1 cellular context compared by ENCODE assay signal in the genomic region with DNA sequence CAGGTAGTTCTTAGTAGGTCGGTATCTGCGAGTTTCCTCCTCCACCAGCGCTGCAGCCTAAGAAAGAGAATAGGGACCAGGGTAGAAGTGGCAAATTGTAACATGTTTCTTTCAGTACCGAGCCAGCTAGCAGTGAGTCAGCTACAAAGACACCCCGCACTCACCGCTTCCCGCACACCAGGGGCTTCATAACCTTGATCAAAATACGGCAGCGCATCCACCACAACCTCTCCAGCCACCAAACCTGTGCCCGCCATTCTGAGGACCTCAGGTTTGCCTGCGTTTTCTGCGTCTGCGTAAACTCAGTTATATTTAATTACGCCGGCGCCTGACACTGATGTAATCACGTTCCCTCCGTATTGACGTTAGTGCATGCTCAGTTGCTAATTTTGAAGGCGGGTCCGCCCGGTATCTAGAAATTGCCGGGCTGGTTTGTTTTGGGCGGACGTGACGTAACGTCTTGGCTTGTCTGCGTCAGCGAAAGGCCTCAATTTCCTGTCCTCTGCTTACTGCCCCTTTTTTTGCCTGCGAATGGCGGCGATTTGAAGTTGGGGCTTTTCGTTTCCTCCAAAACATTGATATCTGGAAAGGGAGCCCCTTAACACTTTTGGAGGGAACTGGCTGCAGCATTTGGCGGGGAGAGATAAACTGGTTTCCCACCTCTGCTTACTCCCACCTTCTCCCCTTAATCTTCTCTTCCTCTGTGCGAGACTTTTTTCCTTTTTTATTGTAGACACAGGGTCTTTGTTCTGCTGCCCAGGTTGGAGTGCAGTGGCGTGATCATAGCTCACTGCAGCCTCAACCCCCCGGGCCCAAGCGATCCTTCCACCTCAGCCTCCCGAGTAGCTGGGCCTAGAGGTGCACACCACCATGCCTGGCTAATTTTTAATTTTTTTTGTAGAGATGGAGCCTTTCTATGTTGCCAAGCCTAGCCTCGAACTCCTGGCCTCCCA.
A peak's percentile ranks its signal among the peaks of the same experiment; 100 is the strongest.
TF ChIP-seq lines count a peak whose summit lies in the region.

A gene (minus strand): TSS at position 281 of the 953 bp plus-strand sequence. CDS start 24 bp downstream, at position 257.

TF ChIP-seq in HepG2, 621 proteins besides CTCF, POLR2A, EP300 and RAD21 (continued from another document and continues in another):
- TF ChIP-seq SALL1 (CRISPR knock-in tag; IDR thresholded peaks at IDR 0.05) (peak; percentile 54; the same call in 1 of the 2 replicates), ZNF878 (CRISPR knock-in tag; IDR thresholded peaks at IDR 0.05) (no peak), SPEN (CRISPR knock-in tag; IDR thresholded peaks at IDR 0.05; ENCODE audit: low read depth) (no peak; the same call in none of the 2 replicates), ZNF589 (CRISPR knock-in tag; conservative IDR thresholded peaks at IDR 0.05) (no peak), U2AF1 (optimal IDR thresholded peaks at IDR 0.05; ENCODE audit: low read depth, low read length) (no peak), ZBTB42 (CRISPR knock-in tag; IDR thresholded peaks at IDR 0.05) (no peak), ZNF17 (CRISPR knock-in tag; IDR thresholded peaks at IDR 0.05) (no peak), ZNF232 (CRISPR knock-in tag; IDR thresholded peaks at IDR 0.05; ENCODE audit: borderline replicate concordance) (no peak), JUN (CRISPR knock-in tag; IDR thresholded peaks at IDR 0.05) (no peak), ZSCAN21 (CRISPR knock-in tag; IDR thresholded peaks at IDR 0.05; ENCODE audit: borderline replicate concordance) (no peak), ATM (IDR thresholded peaks at IDR 0.05; ENCODE audit: borderline replicate concordance) (no peak), AGO2 (optimal IDR thresholded peaks at IDR 0.05; ENCODE audit: low read depth, low read length) (no peak), CREB1 (IDR thresholded peaks at IDR 0.05) (peak; percentile 99), CREB1 (CRISPR knock-in tag; IDR thresholded peaks at IDR 0.05) (peak; percentile 98), ZNF747 (CRISPR knock-in tag; IDR thresholded peaks at IDR 0.05; ENCODE audit: borderline replicate concordance) (no peak), ZNF782 (CRISPR knock-in tag; IDR thresholded peaks at IDR 0.05; ENCODE audit: borderline replicate concordance) (no peak), SYNCRIP (IDR thresholded peaks at IDR 0.05; ENCODE audit: insufficient read depth, low read depth, low read length) (no peak), NR2F1 (CRISPR knock-in tag; IDR thresholded peaks at IDR 0.05) (no peak), HOXA5 (CRISPR knock-in tag; IDR thresholded peaks at IDR 0.05) (0 out of 2 replicates have a peak, but pooled peaks have one; percentile 33), NFE2 (CRISPR knock-in tag; IDR thresholded peaks at IDR 0.05) (no peak), ZNF776 (CRISPR knock-in tag; IDR thresholded peaks at IDR 0.05) (no peak), SOX5 (CRISPR knock-in tag; IDR thresholded peaks at IDR 0.05; ENCODE audit: borderline replicate concordance) (peak; percentile 28; the same call in 1 of the 2 replicates), TGIF2 (CRISPR knock-in tag; IDR thresholded peaks at IDR 0.05) (no peak), ZMAT3 (CRISPR knock-in tag; conservative IDR thresholded peaks at IDR 0.05) (no peak; the same call in 1 of the 2 replicates), FOSL1 (CRISPR knock-in tag; IDR thresholded peaks at IDR 0.05; ENCODE audit: borderline replicate concordance) (no peak), NCOR1 (IDR thresholded peaks at IDR 0.05; ENCODE audit: borderline replicate concordance, low read length) (peak; percentile 54; the same call in 1 of the 2 replicates), HNRNPLL (IDR thresholded peaks at IDR 0.05; ENCODE audit: low read depth, low read length, poor library complexity, severe bottlenecking) (peak; percentile 93), SOX6 (IDR thresholded peaks at IDR 0.05) (no peak), SOX6 (CRISPR knock-in tag; IDR thresholded peaks at IDR 0.05) (peak; percentile 34; the same call in 1 of the 2 replicates), POLR2G (IDR thresholded peaks at IDR 0.05; ENCODE audit: low read depth, low read length) (peak; percentile 93), ZNF720 (CRISPR knock-in tag; IDR thresholded peaks at IDR 0.05) (no peak), ZNF446 (CRISPR knock-in tag; IDR thresholded peaks at IDR 0.05) (no peak), POLR2AphosphoS5 (IDR thresholded peaks at IDR 0.05; ENCODE audit: low read depth, low read length) (peak; percentile 96), KLF9 (CRISPR knock-in tag; IDR thresholded peaks at IDR 0.05; ENCODE audit: low read depth) (no peak), ZNF333 (CRISPR knock-in tag; IDR thresholded peaks at IDR 0.05; ENCODE audit: borderline replicate concordance) (no peak), ETV6 (CRISPR knock-in tag; conservative IDR thresholded peaks at IDR 0.05) (no peak)
- TF ChIP-seq, protein P1, sequence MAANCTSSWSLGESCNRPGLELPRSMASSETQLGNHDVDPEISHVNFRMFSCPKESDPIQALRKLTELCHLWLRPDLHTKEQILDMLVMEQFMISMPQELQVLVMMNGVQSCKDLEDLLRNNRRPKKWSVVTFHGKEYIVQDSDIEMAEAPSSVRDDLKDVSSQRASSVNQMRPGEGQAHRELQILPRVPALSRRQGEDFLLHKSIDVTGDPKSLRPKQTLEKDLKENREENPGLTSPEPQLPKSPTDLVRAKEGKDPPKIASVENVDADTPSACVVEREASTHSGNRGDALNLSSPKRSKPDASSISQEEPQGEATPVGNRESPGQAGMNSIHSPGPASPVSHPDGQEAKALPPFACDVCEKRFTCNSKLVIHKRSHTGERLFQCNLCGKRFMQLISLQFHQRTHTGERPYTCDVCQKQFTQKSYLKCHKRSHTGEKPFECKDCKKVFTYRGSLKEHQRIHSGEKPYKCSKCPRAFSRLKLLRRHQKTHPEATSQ (CRISPR knock-in tag; IDR thresholded peaks at IDR 0.05; ENCODE audit: borderline replicate concordance) = no peak
- TF ChIP-seq, protein P2, sequence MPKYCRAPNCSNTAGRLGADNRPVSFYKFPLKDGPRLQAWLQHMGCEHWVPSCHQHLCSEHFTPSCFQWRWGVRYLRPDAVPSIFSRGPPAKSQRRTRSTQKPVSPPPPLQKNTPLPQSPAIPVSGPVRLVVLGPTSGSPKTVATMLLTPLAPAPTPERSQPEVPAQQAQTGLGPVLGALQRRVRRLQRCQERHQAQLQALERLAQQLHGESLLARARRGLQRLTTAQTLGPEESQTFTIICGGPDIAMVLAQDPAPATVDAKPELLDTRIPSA (CRISPR knock-in tag; IDR thresholded peaks at IDR 0.05; ENCODE audit: borderline replicate concordance) = no peak
- TF ChIP-seq, protein P3, sequence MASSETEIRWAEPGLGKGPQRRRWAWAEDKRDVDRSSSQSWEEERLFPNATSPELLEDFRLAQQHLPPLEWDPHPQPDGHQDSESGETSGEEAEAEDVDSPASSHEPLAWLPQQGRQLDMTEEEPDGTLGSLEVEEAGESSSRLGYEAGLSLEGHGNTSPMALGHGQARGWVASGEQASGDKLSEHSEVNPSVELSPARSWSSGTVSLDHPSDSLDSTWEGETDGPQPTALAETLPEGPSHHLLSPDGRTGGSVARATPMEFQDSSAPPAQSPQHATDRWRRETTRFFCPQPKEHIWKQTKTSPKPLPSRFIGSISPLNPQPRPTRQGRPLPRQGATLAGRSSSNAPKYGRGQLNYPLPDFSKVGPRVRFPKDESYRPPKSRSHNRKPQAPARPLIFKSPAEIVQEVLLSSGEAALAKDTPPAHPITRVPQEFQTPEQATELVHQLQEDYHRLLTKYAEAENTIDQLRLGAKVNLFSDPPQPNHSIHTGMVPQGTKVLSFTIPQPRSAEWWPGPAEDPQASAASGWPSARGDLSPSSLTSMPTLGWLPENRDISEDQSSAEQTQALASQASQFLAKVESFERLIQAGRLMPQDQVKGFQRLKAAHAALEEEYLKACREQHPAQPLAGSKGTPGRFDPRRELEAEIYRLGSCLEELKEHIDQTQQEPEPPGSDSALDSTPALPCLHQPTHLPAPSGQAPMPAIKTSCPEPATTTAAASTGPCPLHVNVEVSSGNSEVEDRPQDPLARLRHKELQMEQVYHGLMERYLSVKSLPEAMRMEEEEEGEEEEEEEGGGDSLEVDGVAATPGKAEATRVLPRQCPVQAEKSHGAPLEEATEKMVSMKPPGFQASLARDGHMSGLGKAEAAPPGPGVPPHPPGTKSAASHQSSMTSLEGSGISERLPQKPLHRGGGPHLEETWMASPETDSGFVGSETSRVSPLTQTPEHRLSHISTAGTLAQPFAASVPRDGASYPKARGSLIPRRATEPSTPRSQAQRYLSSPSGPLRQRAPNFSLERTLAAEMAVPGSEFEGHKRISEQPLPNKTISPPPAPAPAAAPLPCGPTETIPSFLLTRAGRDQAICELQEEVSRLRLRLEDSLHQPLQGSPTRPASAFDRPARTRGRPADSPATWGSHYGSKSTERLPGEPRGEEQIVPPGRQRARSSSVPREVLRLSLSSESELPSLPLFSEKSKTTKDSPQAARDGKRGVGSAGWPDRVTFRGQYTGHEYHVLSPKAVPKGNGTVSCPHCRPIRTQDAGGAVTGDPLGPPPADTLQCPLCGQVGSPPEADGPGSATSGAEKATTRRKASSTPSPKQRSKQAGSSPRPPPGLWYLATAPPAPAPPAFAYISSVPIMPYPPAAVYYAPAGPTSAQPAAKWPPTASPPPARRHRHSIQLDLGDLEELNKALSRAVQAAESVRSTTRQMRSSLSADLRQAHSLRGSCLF (CRISPR knock-in tag; IDR thresholded peaks at IDR 0.05; ENCODE audit: borderline replicate concordance) = no peak
- TF ChIP-seq, protein P4, sequence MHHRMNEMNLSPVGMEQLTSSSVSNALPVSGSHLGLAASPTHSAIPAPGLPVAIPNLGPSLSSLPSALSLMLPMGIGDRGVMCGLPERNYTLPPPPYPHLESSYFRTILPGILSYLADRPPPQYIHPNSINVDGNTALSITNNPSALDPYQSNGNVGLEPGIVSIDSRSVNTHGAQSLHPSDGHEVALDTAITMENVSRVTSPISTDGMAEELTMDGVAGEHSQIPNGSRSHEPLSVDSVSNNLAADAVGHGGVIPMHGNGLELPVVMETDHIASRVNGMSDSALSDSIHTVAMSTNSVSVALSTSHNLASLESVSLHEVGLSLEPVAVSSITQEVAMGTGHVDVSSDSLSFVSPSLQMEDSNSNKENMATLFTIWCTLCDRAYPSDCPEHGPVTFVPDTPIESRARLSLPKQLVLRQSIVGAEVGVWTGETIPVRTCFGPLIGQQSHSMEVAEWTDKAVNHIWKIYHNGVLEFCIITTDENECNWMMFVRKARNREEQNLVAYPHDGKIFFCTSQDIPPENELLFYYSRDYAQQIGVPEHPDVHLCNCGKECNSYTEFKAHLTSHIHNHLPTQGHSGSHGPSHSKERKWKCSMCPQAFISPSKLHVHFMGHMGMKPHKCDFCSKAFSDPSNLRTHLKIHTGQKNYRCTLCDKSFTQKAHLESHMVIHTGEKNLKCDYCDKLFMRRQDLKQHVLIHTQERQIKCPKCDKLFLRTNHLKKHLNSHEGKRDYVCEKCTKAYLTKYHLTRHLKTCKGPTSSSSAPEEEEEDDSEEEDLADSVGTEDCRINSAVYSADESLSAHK (CRISPR knock-in tag; IDR thresholded peaks at IDR 0.05; ENCODE audit: borderline replicate concordance) = no peak
- TF ChIP-seq, protein P5, sequence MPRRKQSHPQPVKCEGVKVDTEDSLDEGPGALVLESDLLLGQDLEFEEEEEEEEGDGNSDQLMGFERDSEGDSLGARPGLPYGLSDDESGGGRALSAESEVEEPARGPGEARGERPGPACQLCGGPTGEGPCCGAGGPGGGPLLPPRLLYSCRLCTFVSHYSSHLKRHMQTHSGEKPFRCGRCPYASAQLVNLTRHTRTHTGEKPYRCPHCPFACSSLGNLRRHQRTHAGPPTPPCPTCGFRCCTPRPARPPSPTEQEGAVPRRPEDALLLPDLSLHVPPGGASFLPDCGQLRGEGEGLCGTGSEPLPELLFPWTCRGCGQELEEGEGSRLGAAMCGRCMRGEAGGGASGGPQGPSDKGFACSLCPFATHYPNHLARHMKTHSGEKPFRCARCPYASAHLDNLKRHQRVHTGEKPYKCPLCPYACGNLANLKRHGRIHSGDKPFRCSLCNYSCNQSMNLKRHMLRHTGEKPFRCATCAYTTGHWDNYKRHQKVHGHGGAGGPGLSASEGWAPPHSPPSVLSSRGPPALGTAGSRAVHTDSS (CRISPR knock-in tag; conservative IDR thresholded peaks at IDR 0.05) = no peak
- TF ChIP-seq, protein P6, sequence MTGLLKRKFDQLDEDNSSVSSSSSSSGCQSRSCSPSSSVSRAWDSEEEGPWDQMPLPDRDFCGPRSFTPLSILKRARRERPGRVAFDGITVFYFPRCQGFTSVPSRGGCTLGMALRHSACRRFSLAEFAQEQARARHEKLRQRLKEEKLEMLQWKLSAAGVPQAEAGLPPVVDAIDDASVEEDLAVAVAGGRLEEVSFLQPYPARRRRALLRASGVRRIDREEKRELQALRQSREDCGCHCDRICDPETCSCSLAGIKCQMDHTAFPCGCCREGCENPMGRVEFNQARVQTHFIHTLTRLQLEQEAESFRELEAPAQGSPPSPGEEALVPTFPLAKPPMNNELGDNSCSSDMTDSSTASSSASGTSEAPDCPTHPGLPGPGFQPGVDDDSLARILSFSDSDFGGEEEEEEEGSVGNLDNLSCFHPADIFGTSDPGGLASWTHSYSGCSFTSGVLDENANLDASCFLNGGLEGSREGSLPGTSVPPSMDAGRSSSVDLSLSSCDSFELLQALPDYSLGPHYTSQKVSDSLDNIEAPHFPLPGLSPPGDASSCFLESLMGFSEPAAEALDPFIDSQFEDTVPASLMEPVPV (CRISPR knock-in tag; IDR thresholded peaks at IDR 0.05) = 0 out of 2 replicates have a peak, but pooled peaks have one; percentile 51
- TF ChIP-seq, protein P7, sequence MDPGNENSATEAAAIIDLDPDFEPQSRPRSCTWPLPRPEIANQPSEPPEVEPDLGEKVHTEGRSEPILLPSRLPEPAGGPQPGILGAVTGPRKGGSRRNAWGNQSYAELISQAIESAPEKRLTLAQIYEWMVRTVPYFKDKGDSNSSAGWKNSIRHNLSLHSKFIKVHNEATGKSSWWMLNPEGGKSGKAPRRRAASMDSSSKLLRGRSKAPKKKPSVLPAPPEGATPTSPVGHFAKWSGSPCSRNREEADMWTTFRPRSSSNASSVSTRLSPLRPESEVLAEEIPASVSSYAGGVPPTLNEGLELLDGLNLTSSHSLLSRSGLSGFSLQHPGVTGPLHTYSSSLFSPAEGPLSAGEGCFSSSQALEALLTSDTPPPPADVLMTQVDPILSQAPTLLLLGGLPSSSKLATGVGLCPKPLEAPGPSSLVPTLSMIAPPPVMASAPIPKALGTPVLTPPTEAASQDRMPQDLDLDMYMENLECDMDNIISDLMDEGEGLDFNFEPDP (CRISPR knock-in tag; conservative IDR thresholded peaks at IDR 0.05) = no peak
- TF ChIP-seq, protein P8, sequence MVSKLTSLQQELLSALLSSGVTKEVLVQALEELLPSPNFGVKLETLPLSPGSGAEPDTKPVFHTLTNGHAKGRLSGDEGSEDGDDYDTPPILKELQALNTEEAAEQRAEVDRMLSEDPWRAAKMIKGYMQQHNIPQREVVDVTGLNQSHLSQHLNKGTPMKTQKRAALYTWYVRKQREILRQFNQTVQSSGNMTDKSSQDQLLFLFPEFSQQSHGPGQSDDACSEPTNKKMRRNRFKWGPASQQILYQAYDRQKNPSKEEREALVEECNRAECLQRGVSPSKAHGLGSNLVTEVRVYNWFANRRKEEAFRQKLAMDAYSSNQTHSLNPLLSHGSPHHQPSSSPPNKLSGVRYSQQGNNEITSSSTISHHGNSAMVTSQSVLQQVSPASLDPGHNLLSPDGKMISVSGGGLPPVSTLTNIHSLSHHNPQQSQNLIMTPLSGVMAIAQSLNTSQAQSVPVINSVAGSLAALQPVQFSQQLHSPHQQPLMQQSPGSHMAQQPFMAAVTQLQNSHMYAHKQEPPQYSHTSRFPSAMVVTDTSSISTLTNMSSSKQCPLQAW (CRISPR knock-in tag; IDR thresholded peaks at IDR 0.05) = no peak
